In the genomic region with DNA sequence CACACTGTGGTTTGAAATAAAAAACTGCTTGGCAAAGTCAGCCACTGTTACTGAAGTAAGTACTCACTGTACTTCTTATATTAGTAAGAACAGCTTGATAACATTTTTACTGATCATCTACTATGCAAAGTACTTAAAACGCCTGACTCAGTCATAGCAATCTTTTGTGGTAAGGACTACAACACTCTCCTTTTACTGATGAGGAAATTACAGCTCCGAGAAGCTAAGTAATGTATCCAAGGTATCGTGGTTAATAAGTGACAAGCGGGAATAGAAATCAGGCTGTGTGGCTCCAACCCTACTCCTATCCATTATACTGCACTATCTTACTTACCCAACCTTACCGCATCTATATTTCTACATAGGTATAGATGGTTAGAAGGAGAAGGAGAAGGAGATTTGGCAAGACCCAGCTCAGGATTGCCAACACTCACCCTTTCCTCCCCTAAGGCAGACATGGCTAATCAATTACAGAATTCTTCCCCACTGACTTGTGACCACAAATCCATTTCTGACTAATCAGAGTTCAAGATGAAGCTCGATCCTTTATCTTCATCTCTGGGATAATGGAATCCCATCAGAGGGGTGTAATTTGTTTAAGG, we compare ENCODE assay signal across 16 cellular contexts.
DNase-seq lines count a peak whose midpoint lies in the region; ATAC-seq and TF ChIP-seq lines count a peak whose summit lies in the region.
"Had no signal": no experiment of that assay in that cellular context is flagged by ENCODE, and none has a peak within 500 bp of the region (broad histone marks: within the 10 kb centered on the region; RNA-seq: fewer than 3 reads in every experiment).

No MANE protein-coding gene starts in this region.

- H3K27ac Mint-ChIP-seq in MCF 10A (ENCODE audit: low read depth, unreplicated experiment) (no peak overlapping the region), GM23338 (no peak overlapping the region)
- H3K27ac Mint-ChIP-seq in activated naive CD8-positive, alpha-beta T cell treated with anti-CD3 and anti-CD28 coated beads, Interleukin-2, amount 50 U/mL, for 24 hours, result no peak overlapping the region
- H3K27ac Mint-ChIP-seq: activated CD4-positive, alpha-beta memory T cell treated with anti-CD3 and anti-CD28 coated beads, Interleukin-2, amount 10 ng/mL, durations not matched to agents 7 days and 5 days; CD8-positive, alpha-beta T cell had no signal

- H3F3A ChIP-seq in GM23338 (replicated peaks; ENCODE audit: low read depth), result no peaks in the 10 kb centered on the region

- H4K20me1 ChIP-seq in GM23338 (replicated peaks; ENCODE audit: insufficient read depth), result no peaks in the 10 kb centered on the region

- POLR2A ChIA-PET in MCF 10A (lab: Yijun Ruan, JAX), result interaction anchor here (1.0 to 1.6 kb wide), 4 partner anchors 17 to 93 kb away, joined by 3 to 4 read pairs (median 3); no protein-coding TSS in a partner anchor

- H3K36me3 ChIP-seq in breast epithelium (no peaks in the 10 kb centered on the region), GM23338 (ENCODE audit: insufficient read depth) (no peaks in the 10 kb centered on the region)
- H3K36me3 ChIP-seq: tibial nerve had no signal

- H2AFZ ChIP-seq in GM23338, result no peak overlapping the region

- no peak overlapping the region for H3K27ac ChIP-seq in breast epithelium
- H3K27ac ChIP-seq in VCaP, result peak overlapping the region; percentile 83
- no peak overlapping the region for H3K27ac ChIP-seq in GM23338 (ENCODE audit: low read depth)
- H3K27ac ChIP-seq: HL-60, skin epidermis had no signal

- CTCF ChIA-PET in MCF 10A (lab: Yijun Ruan, JAX), result interaction anchor here (0.6 to 3.6 kb wide), 13 partner anchors 12 to 968 kb away, joined by 3 to 39 read pairs (median 4); no protein-coding TSS in a partner anchor

- H3K79me2 ChIP-seq in GM23338 (replicated peaks; ENCODE audit: insufficient read depth), result no peaks in the 10 kb centered on the region

- intact Hi-C loops in MCF 10A (cut with micrococcal nuclease) (loop anchor here (5.0 kb wide), 1 partner anchor 125 kb away; no protein-coding TSS in a partner anchor), breast epithelium (cut with DNase I; ENCODE audit: low total_unique reads) (no loop called here)

- H3K4me3 ChIP-seq in breast epithelium, result no peak overlapping the region
- no peak overlapping the region for H3K4me3 ChIP-seq in fibroblast of mammary gland (ENCODE audit: control insufficient read depth, low read depth, low read length)
- H3K4me3 ChIP-seq in GM23338, result no peak overlapping the region
- H3K4me3 ChIP-seq: skin epidermis, tibial nerve had no signal

- TF ChIP-seq CTCF in MCF 10A (IDR thresholded peaks at IDR 0.05; ENCODE audit: unreplicated experiment) (no peak), breast epithelium (IDR thresholded peaks at IDR 0.05) (no peak), VCaP (conservative IDR thresholded peaks at IDR 0.05) (no peak), fibroblast of mammary gland (conservative IDR thresholded peaks at IDR 0.05; ENCODE audit: control insufficient read depth, insufficient read depth, low read depth, low read length) (no peak), GM23338 (conservative IDR thresholded peaks at IDR 0.05; ENCODE audit: low read depth in 2 of 2) (no peak)

- no peak overlapping the region for H3K4me3 Mint-ChIP-seq in MCF 10A (ENCODE audit: unreplicated experiment)
- H3K4me3 Mint-ChIP-seq in GM23338, result no peak overlapping the region
- no peak overlapping the region for H3K4me3 Mint-ChIP-seq in activated naive CD8-positive, alpha-beta T cell treated with anti-CD3 and anti-CD28 coated beads, Interleukin-2, amount 50 U/mL, for 24 hours
- H3K4me3 Mint-ChIP-seq: activated CD4-positive, alpha-beta memory T cell treated with anti-CD3 and anti-CD28 coated beads, Interleukin-2, amount 10 ng/mL, durations not matched to agents 7 days and 5 days; CD8-positive, alpha-beta T cell had no signal

- H3K9me3 ChIP-seq in breast epithelium, result no peaks in the 10 kb centered on the region
- H3K9me3 ChIP-seq: tibial nerve had no signal

- no peak for TF ChIP-seq POLR2A in breast epithelium (IDR thresholded peaks at IDR 0.05)

- H3K4me1 Mint-ChIP-seq in MCF 10A (ENCODE audit: insufficient read depth, unreplicated experiment), result peaks cover 30% of the 10 kb centered on the region
- no peaks in the 10 kb centered on the region for H3K4me1 Mint-ChIP-seq in GM23338
- H3K4me1 Mint-ChIP-seq in activated naive CD8-positive, alpha-beta T cell treated with anti-CD3 and anti-CD28 coated beads, Interleukin-2, amount 50 U/mL, for 24 hours, result no peaks in the 10 kb centered on the region
- H3K4me1 Mint-ChIP-seq: activated CD4-positive, alpha-beta memory T cell treated with anti-CD3 and anti-CD28 coated beads, Interleukin-2, amount 10 ng/mL, durations not matched to agents 7 days and 5 days had no signal

- no peaks in the 10 kb centered on the region for H3K27me3 Mint-ChIP-seq in MCF 10A (ENCODE audit: insufficient read depth, unreplicated experiment)
- H3K27me3 Mint-ChIP-seq in GM23338 (ENCODE audit: insufficient read depth, low read depth, poor library complexity), result no peaks in the 10 kb centered on the region
- H3K27me3 Mint-ChIP-seq in activated naive CD8-positive, alpha-beta T cell treated with anti-CD3 and anti-CD28 coated beads, Interleukin-2, amount 50 U/mL, for 24 hours, result peaks cover 10% of the 10 kb centered on the region
- H3K27me3 Mint-ChIP-seq: activated CD4-positive, alpha-beta memory T cell treated with anti-CD3 and anti-CD28 coated beads, Interleukin-2, amount 10 ng/mL, durations not matched to agents 7 days and 5 days had no signal

- ATAC-seq in GM23338, result no peak
- ATAC-seq in activated naive CD8-positive, alpha-beta T cell treated with anti-CD3 and anti-CD28 coated beads, Interleukin-2, amount 50 U/mL, for 24 hours, result no peak
- ATAC-seq: CD8-positive, alpha-beta T cell had no signal

- no peaks in the 10 kb centered on the region for H3K4me1 ChIP-seq in breast epithelium
- no peaks in the 10 kb centered on the region for H3K4me1 ChIP-seq in GM23338 (ENCODE audit: insufficient read depth)

- H3K36me3 Mint-ChIP-seq in MCF 10A (ENCODE audit: insufficient read depth, unreplicated experiment) (no peaks in the 10 kb centered on the region), GM23338 (ENCODE audit: low read depth) (no peaks in the 10 kb centered on the region)
- H3K36me3 Mint-ChIP-seq in activated naive CD8-positive, alpha-beta T cell treated with anti-CD3 and anti-CD28 coated beads, Interleukin-2, amount 50 U/mL, for 24 hours (ENCODE audit: low read depth), result no peaks in the 10 kb centered on the region
- H3K36me3 Mint-ChIP-seq: CD8-positive, alpha-beta T cell had no signal

- H3K27me3 ChIP-seq in breast epithelium, result no peaks in the 10 kb centered on the region
- H3K27me3 ChIP-seq in GM23338 (ENCODE audit: insufficient read depth), result no peaks in the 10 kb centered on the region
- H3K27me3 ChIP-seq: tibial nerve had no signal

- DNase-seq in MCF 10A (ENCODE audit: unreplicated experiment), result peak; percentile 37
- DNase-seq in breast epithelium (ENCODE audit: low spot score in 2 of 2), result no peak
- peak; percentile 76 for DNase-seq in fibroblast of mammary gland (ENCODE audit: low read depth)
- DNase-seq in activated effector memory CD4-positive, alpha-beta T cell treated with anti-CD3 and anti-CD28 coated beads, Interleukin-2, amount 50 U/mL, for 16 hours, result no peak
- DNase-seq in GM23338 (ENCODE audit: low spot score), result no peak
- no peak for DNase-seq in activated naive CD8-positive, alpha-beta T cell treated with anti-CD3 and anti-CD28 coated beads, Interleukin-2, amount 50 U/mL, for 24 hours
- no peak for DNase-seq in NCI-H1417 treated with DMSO at 0.1 percent for 48 hours (lab: John Stamatoyannopoulos, UW)
- DNase-seq: activated CD4-positive, alpha-beta memory T cell treated with anti-CD3 and anti-CD28 coated beads, Interleukin-2, amount 10 ng/mL, durations not matched to agents 7 days and 5 days; CD8-positive, alpha-beta T cell; GF-D8; NCI-H146; SW 1271 had no signal

- H3K9me3 Mint-ChIP-seq in MCF 10A (ENCODE audit: unreplicated experiment), result no peaks in the 10 kb centered on the region
- no peaks in the 10 kb centered on the region for H3K9me3 Mint-ChIP-seq in GM23338
- no peaks in the 10 kb centered on the region for H3K9me3 Mint-ChIP-seq in activated naive CD8-positive, alpha-beta T cell treated with anti-CD3 and anti-CD28 coated beads, Interleukin-2, amount 50 U/mL, for 24 hours
- H3K9me3 Mint-ChIP-seq: activated CD4-positive, alpha-beta memory T cell treated with anti-CD3 and anti-CD28 coated beads, Interleukin-2, amount 10 ng/mL, durations not matched to agents 7 days and 5 days; CD8-positive, alpha-beta T cell had no signal

- BruUV-seq in MCF 10A (replicated peaks; lab: Mats Ljungman, UMichigan), result no TSS peak

- no peak overlapping the region for H3K4me2 ChIP-seq in GM23338

- 0 out of 2 replicates have a peak, but pooled peaks cover 2% of the 10 kb centered on the region for H3K9me2 ChIP-seq in GM23338 (ENCODE audit: insufficient read depth)

TF ChIP-seq in GM23338, 12 proteins besides CTCF, POLR2A, EP300 and RAD21:
- no peak for TF ChIP-seq EZH2 (IDR thresholded peaks at IDR 0.05; ENCODE audit: low read depth, unreplicated experiment)
- no peak for TF ChIP-seq CREB1 (CRISPR knock-in tag; IDR thresholded peaks at IDR 0.05; ENCODE audit: low read depth)
- TF ChIP-seq ZNF114 (CRISPR knock-in tag; IDR thresholded peaks at IDR 0.05), result no peak
- no peak for TF ChIP-seq ZNF331 (CRISPR knock-in tag; IDR thresholded peaks at IDR 0.05; ENCODE audit: low read depth)
- TF ChIP-seq EZH2phosphoT487 (IDR thresholded peaks at IDR 0.05; ENCODE audit: unreplicated experiment), result no peak
- no peak for TF ChIP-seq JUNB (IDR thresholded peaks at IDR 0.05; ENCODE audit: unreplicated experiment)
- no peak for TF ChIP-seq ETS1 (IDR thresholded peaks at IDR 0.05)

Comparison
In these comparisons a context has a peak if more than half of its experiments do, and no peak if none do; other contexts are left out.
1. DNase-seq: peak in MCF 10A (single experiment) and fibroblast of mammary gland (single experiment); none in breast epithelium (0 of 2), activated effector memory CD4-positive, alpha-beta T cell treated with anti-CD3 and anti-CD28 coated beads, Interleukin-2, amount 50 U/mL, for 16 hours (single experiment), GM23338 (single experiment), activated naive CD8-positive, alpha-beta T cell treated with anti-CD3 and anti-CD28 coated beads, Interleukin-2, amount 50 U/mL, for 24 hours (single experiment) and NCI-H1417 treated with DMSO at 0.1 percent for 48 hours (single experiment).